ENCODE assay signal across 32 cellular contexts in genomic region chr20:38345643-38346042, GRCh38. TPM values are rescaled to one million over a fixed set of nuclear protein-coding genes. Genes with fewer than 3 reads are reported as not detected.
"Had no signal": no experiment of that assay in that cellular context is flagged by ENCODE, and none has a peak within 500 bp of the region (broad histone marks: within the 10 kb centered on the region; RNA-seq: fewer than 3 reads in every experiment).

No MANE protein-coding gene starts in this region.

- H3K9me3 ChIP-seq: esophagus muscularis mucosa, lower lobe of right lung, thyroid gland, upper lobe of left lung, vagina had no signal

- H3K27me3 ChIP-seq: hepatocyte, thyroid gland, upper lobe of left lung, vagina had no signal

- ATAC-seq: activated CD4-positive, CD25-positive, alpha-beta regulatory T cell treated with anti-CD3 and anti-CD28 coated beads, Interleukin-2, amount 50 U/mL, for 24 hours; left colon; lower lobe of right lung; naive thymus-derived CD8-positive, alpha-beta T cell; stimulated activated memory B cell treated with anti-CD40 and anti-IgM and Interleukin-4, amounts not matched to agents 10 μg/mL and 1 μg/mL and 100 μg/mL, for 72 hours; stimulated activated naive CD8-positive, alpha-beta T cell treated with anti-CD3 and anti-CD28 coated beads, Interleukin-15, amount 100 ng/mL, for 72 hours had no signal

- H3K4me3 ChIP-seq: esophagus muscularis mucosa, hepatocyte, lower lobe of right lung, smooth muscle cell, thyroid gland, upper lobe of left lung, vagina had no signal

- H3K4me1 ChIP-seq: lower lobe of right lung, thyroid gland, upper lobe of left lung had no signal

- DNase-seq: activated CD4-positive, alpha-beta memory T cell treated with anti-CD3 and anti-CD28 coated beads for 36 hours; activated CD4-positive, alpha-beta T cell treated with anti-CD3 and anti-CD28 coated beads for 48 hours; activated CD8-positive, alpha-beta memory T cell treated with anti-CD3 and anti-CD28 coated beads, Interleukin-2, amount 50 U/mL, for 4 hours; activated gamma-delta T cell; activated naive CD4-positive, alpha-beta T cell treated with anti-CD3 and anti-CD28 coated beads, Interleukin-2, amount 50 U/mL, for 16 hours; activated T-cell treated with anti-CD3 and anti-CD28 coated beads, Interleukin-2, amount 50 U/mL, for 24 hours; amygdala; caudate nucleus; endodermal cell; glutamatergic neuron; left colon; lower lobe of right lung; mesenchymal stem cell; naive thymus-derived CD8-positive, alpha-beta T cell; stimulated activated CD4-positive, alpha-beta T cell treated with anti-CD3 and anti-CD28 coated beads, Interleukin-1b, Interleukin-23, amount 100 ng/mL, for 48 hours; stimulated activated CD4-positive, alpha-beta T cell treated with anti-CD3 and anti-CD28 coated beads, Interleukin-4, amount 100 ng/mL, for 4 hours; stimulated activated CD8-positive, alpha-beta memory T cell treated with anti-CD3 and anti-CD28 coated beads, Interleukin-4, amount 100 ng/mL, for 48 hours; stimulated activated naive CD8-positive, alpha-beta T cell treated with anti-CD3 and anti-CD28 coated beads, Interleukin-15, amount 100 ng/mL, for 72 hours; SW 1271; T1000; thyroid gland; WERI-Rb-1 had no signal

- H3K27ac ChIP-seq: esophagus muscularis mucosa, hepatocyte, lower lobe of right lung, upper lobe of left lung, vagina, WERI-Rb-1 had no signal

- H3K36me3 ChIP-seq: esophagus muscularis mucosa, lower lobe of right lung, thyroid gland, upper lobe of left lung, vagina, WERI-Rb-1 had no signal

RNA-seq across cellular contexts. Expression of gene LBP, which starts 0.6 kb away (rescaled TPM):
- total RNA-seq: activated CD4-positive, alpha-beta memory T cell treated with anti-CD3 and anti-CD28 coated beads for 36 hours; activated CD8-positive, alpha-beta memory T cell treated with anti-CD3 and anti-CD28 coated beads for 36 hours; frontal cortex; left colon; lower lobe of right lung; naive thymus-derived CD8-positive, alpha-beta T cell; smooth muscle cell had no signal
- polyA plus RNA-seq: keratinocyte; naive thymus-derived CD8-positive, alpha-beta T cell; smooth muscle cell had no signal

RNA-seq across cellular contexts. Expression of gene BPI, which starts 41.7 kb away (rescaled TPM):
- total RNA-seq: activated CD4-positive, alpha-beta memory T cell treated with anti-CD3 and anti-CD28 coated beads for 36 hours; activated CD8-positive, alpha-beta memory T cell treated with anti-CD3 and anti-CD28 coated beads for 36 hours; endodermal cell; left colon; naive thymus-derived CD8-positive, alpha-beta T cell; smooth muscle cell; vagina had no signal
- polyA plus RNA-seq: keratinocyte; naive thymus-derived CD8-positive, alpha-beta T cell; smooth muscle cell had no signal
